In the genomic region with DNA sequence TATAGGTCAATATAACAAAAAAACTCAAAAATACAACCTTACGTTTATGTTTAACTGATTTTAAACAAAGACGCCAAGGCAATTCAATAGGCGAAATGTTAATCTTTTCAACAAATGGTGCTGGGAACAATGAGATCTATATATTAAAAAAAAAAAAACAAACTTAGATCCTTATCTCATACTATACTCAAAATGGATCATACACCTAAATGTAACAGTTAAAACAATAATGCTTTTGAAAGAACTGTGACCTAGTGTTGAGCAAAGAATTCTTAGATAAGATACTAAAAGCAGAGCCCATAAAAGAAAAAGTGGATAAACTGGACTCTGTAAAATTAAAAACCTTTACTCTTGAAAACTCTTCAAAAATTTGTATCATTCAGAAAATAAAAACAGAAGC, we compare ENCODE assay signal across 28 cellular contexts.
"Had no signal": no experiment of that assay in that cellular context is flagged by ENCODE, and none has a peak within 500 bp of the region (broad histone marks: within the 10 kb centered on the region; RNA-seq: fewer than 3 reads in every experiment).

No MANE protein-coding gene starts in this region.

- H3K9me3 Mint-ChIP-seq: activated B cell treated with CpG ODN at 0.5 μM for 24 hours; activated naive CD4-positive, alpha-beta T cell treated with anti-CD3 and anti-CD28 coated beads, Interleukin-2, amount 10 ng/mL, durations not matched to agents 7 days and 5 days; activated naive CD4-positive, alpha-beta T cell treated with anti-CD3 and anti-CD28 coated beads, Interleukin-2, amount 50 U/mL, for 72 hours; activated naive CD8-positive, alpha-beta T cell treated with anti-CD3 and anti-CD28 coated beads, Interleukin-2, amount 10 ng/mL, durations not matched to agents 7 days and 5 days; activated T-cell treated with anti-CD3 and anti-CD28 coated beads, Interleukin-2, amount 50 U/mL, for 4 hours; effector memory CD8-positive, alpha-beta T cell; T-helper 2 cell treated with Interferon-gamma antibody and Interleukin-4, amounts not matched to agents 5 μg/mL and 100 μg/mL, for 36 hours had no signal

- H3K4me3 Mint-ChIP-seq: activated B cell treated with CpG ODN at 0.5 μM for 24 hours; activated CD8-positive, alpha-beta T cell treated with anti-CD3 and anti-CD28 coated beads, Interleukin-2, amount 10 ng/mL, durations not matched to agents 7 days and 5 days; activated naive CD4-positive, alpha-beta T cell treated with anti-CD3 and anti-CD28 coated beads, Interleukin-2, amount 10 ng/mL, durations not matched to agents 7 days and 5 days; activated naive CD8-positive, alpha-beta T cell treated with anti-CD3 and anti-CD28 coated beads, Interleukin-2, amount 10 ng/mL, durations not matched to agents 7 days and 5 days; activated T-cell treated with anti-CD3 and anti-CD28 coated beads, Interleukin-2, amount 50 U/mL, for 4 hours; brain; effector memory CD8-positive, alpha-beta T cell; T-helper 17 cell; T-helper 2 cell treated with Interferon-gamma antibody and Interleukin-4, amounts not matched to agents 5 μg/mL and 100 μg/mL, for 36 hours had no signal

- ATAC-seq: activated CD4-positive, CD25-positive, alpha-beta regulatory T cell treated with anti-CD3 and anti-CD28 coated beads, Interleukin-2, amount 50 U/mL, for 24 hours; activated CD8-positive, alpha-beta T cell treated with anti-CD3 and anti-CD28 coated beads, Interleukin-2, amount 10 ng/mL, durations not matched to agents 7 days and 5 days; activated naive CD4-positive, alpha-beta T cell treated with anti-CD3 and anti-CD28 coated beads, Interleukin-2, amount 50 U/mL, for 72 hours; activated T-cell treated with anti-CD3 and anti-CD28 coated beads, Interleukin-2, amount 50 U/mL, for 4 hours; effector memory CD8-positive, alpha-beta T cell; gastroesophageal sphincter; T-helper 17 cell had no signal

- H3K27ac Mint-ChIP-seq: activated B cell treated with CpG ODN at 0.5 μM for 24 hours; activated CD8-positive, alpha-beta T cell treated with anti-CD3 and anti-CD28 coated beads, Interleukin-2, amount 10 ng/mL, durations not matched to agents 7 days and 5 days; activated naive CD4-positive, alpha-beta T cell treated with anti-CD3 and anti-CD28 coated beads, Interleukin-2, amount 10 ng/mL, durations not matched to agents 7 days and 5 days; activated naive CD8-positive, alpha-beta T cell treated with anti-CD3 and anti-CD28 coated beads, Interleukin-2, amount 10 ng/mL, durations not matched to agents 7 days and 5 days; T-helper 17 cell had no signal

- H3K27me3 Mint-ChIP-seq: activated B cell treated with CpG ODN at 0.5 μM for 24 hours; activated naive CD4-positive, alpha-beta T cell treated with anti-CD3 and anti-CD28 coated beads, Interleukin-2, amount 10 ng/mL, durations not matched to agents 7 days and 5 days; activated naive CD8-positive, alpha-beta T cell treated with anti-CD3 and anti-CD28 coated beads, Interleukin-2, amount 10 ng/mL, durations not matched to agents 7 days and 5 days; effector memory CD8-positive, alpha-beta T cell; T-helper 17 cell had no signal

- FAIRE-seq: colon, endometrium, endothelial cell of umbilical vein had no signal

- H3K27me3 ChIP-seq: ascending aorta, esophagus squamous epithelium, gastroesophageal sphincter, heart right ventricle had no signal

- H3K4me1 ChIP-seq: ascending aorta had no signal

- H3K27ac ChIP-seq: ascending aorta, esophagus squamous epithelium, gastroesophageal sphincter, heart right ventricle, WERI-Rb-1 had no signal

- DNase-seq: activated B cell treated with CpG ODN at 0.5 μM for 24 hours; activated CD4-positive, alpha-beta T cell treated with anti-CD3 and anti-CD28 coated beads for 48 hours; activated CD4-positive, alpha-beta T cell treated with anti-CD3 and anti-CD28 coated beads, Interleukin-2, amount 50 U/mL, for 1 hour; activated CD4-positive, alpha-beta T cell treated with anti-CD3 and anti-CD28 coated beads, Interleukin-2, amount 50 U/mL, for 48 hours; activated CD8-positive, alpha-beta T cell treated with anti-CD3 and anti-CD28 coated beads, Interleukin-2, amount 10 ng/mL, durations not matched to agents 7 days and 5 days; activated gamma-delta T cell; activated naive CD4-positive, alpha-beta T cell; activated naive CD4-positive, alpha-beta T cell treated with anti-CD3 and anti-CD28 coated beads, Interleukin-2, amount 10 ng/mL, durations not matched to agents 7 days and 5 days; activated naive CD8-positive, alpha-beta T cell treated with anti-CD3 and anti-CD28 coated beads, Interleukin-2, amount 10 ng/mL, durations not matched to agents 7 days and 5 days; activated T-cell treated with anti-CD3 and anti-CD28 coated beads, Interleukin-2, amount 50 U/mL, for 4 hours; caudate nucleus; cortex of kidney; effector CD4-positive, alpha-beta T cell; effector memory CD8-positive, alpha-beta T cell; esophagus squamous epithelium; heart right ventricle; T-helper 17 cell; T1000; WERI-Rb-1 had no signal

- H3K4me3 ChIP-seq: ascending aorta, esophagus squamous epithelium, gastroesophageal sphincter, heart right ventricle had no signal

- H3K9me3 ChIP-seq: ascending aorta, esophagus squamous epithelium, gastroesophageal sphincter, heart right ventricle had no signal
